In genomic region chr10:49620286-49620810, GRCh38 we compare ENCODE assay signal across 19 cellular contexts. TPM values are rescaled to one million over a fixed set of nuclear protein-coding genes. Genes with fewer than 3 reads are reported as not detected.
"Had no signal": no experiment of that assay in that cellular context is flagged by ENCODE, and none has a peak within 500 bp of the region (broad histone marks: within the 10 kb centered on the region; RNA-seq: fewer than 3 reads in every experiment).

No MANE protein-coding gene starts in this region.

- H3K36me3 ChIP-seq: gastrocnemius medialis, heart left ventricle, pancreas had no signal

- DNase-seq: activated CD4-positive, alpha-beta T cell treated with anti-CD3 and anti-CD28 coated beads, Interleukin-2, amount 50 U/mL, for 48 hours; amygdala; body of pancreas; gastrocnemius medialis; kidney glomerular epithelial cell; left ventricle myocardium superior; mucosa of descending colon; naive B cell; stimulated activated naive B cell treated with anti-CD40 and anti-IgM and Interleukin-4, amounts not matched to agents 10 μg/mL and 1 μg/mL and 100 μg/mL, for 72 hours; T-helper 1 cell; T-helper 9 cell had no signal

- H3K4me3 Mint-ChIP-seq: activated naive CD8-positive, alpha-beta T cell; naive B cell; stimulated activated naive B cell treated with anti-CD40 and anti-IgM and Interleukin-4, amounts not matched to agents 10 μg/mL and 1 μg/mL and 100 μg/mL, for 72 hours had no signal

- H3K27ac Mint-ChIP-seq: activated naive CD8-positive, alpha-beta T cell; naive B cell; stimulated activated naive B cell treated with anti-CD40 and anti-IgM and Interleukin-4, amounts not matched to agents 10 μg/mL and 1 μg/mL and 100 μg/mL, for 72 hours had no signal

- H3K4me1 ChIP-seq: body of pancreas, gastrocnemius medialis, heart left ventricle, pancreas had no signal

- H3K27me3 ChIP-seq: body of pancreas had no signal

- H3K36me3 Mint-ChIP-seq: activated naive CD8-positive, alpha-beta T cell; naive B cell; stimulated activated naive B cell treated with anti-CD40 and anti-IgM and Interleukin-4, amounts not matched to agents 10 μg/mL and 1 μg/mL and 100 μg/mL, for 72 hours had no signal

- H3K9me3 Mint-ChIP-seq: stimulated activated naive B cell treated with anti-CD40 and anti-IgM and Interleukin-4, amounts not matched to agents 10 μg/mL and 1 μg/mL and 100 μg/mL, for 72 hours had no signal

- H3K4me3 ChIP-seq: body of pancreas, coronary artery, gastrocnemius medialis, heart left ventricle, mucosa of descending colon, pancreas had no signal

- H3K9me3 ChIP-seq: body of pancreas, gastrocnemius medialis, heart left ventricle, mucosa of descending colon, pancreas had no signal

- H3K27ac ChIP-seq: body of pancreas, coronary artery, gastrocnemius medialis, heart left ventricle, pancreas had no signal

- ATAC-seq: body of pancreas; gastrocnemius medialis; heart left ventricle; left ventricle myocardium superior; mucosa of descending colon; SK-N-SH treated with all-trans-retinoic acid at 6 μM for 48 hours; stimulated activated naive B cell treated with anti-CD40 and anti-IgM and Interleukin-4, amounts not matched to agents 10 μg/mL and 1 μg/mL and 100 μg/mL, for 72 hours had no signal

RNA-seq across cellular contexts. Expression of gene CHAT, which starts 6.5 kb away (rescaled TPM):
- total RNA-seq: gastrocnemius medialis, heart left ventricle, left ventricle myocardium superior, ureter had no signal
- polyA plus RNA-seq: esophagus, heart left ventricle, pancreas, thymus had no signal

RNA-seq across cellular contexts. Expression of gene SLC18A3, which starts 10.2 kb away (rescaled TPM):
- total RNA-seq: body of pancreas, gastrocnemius medialis, heart left ventricle, left ventricle myocardium superior, ureter had no signal
- polyA plus RNA-seq: esophagus, heart left ventricle had no signal

RNA-seq across cellular contexts. Expression of gene C10orf53, which starts 59.1 kb away (rescaled TPM):
- total RNA-seq: body of pancreas, gastrocnemius medialis, heart left ventricle, left ventricle myocardium superior, mucosa of descending colon, pancreas, ureter had no signal
- polyA plus RNA-seq: esophagus, heart left ventricle, pancreas had no signal
